8 cellular contexts compared by ENCODE assay signal in genomic region chr1:54474500-54475235, GRCh38.
DNase-seq lines count a peak whose midpoint lies in the region; ATAC-seq, FAIRE-seq and TF ChIP-seq lines count a peak whose summit lies in the region.

No MANE protein-coding gene starts in this region.

- H3K9me3 ChIP-seq in stomach: no peaks in the 10 kb centered on the region

- no peak for ATAC-seq in GM18858 (IDR thresholded peaks at IDR 0.05; ENCODE audit: unreplicated experiment)

- peaks cover 17 to 27% (median 21%) of the 10 kb centered on the region in 4 donors for H3K4me1 ChIP-seq in stomach

- DNase-seq in NCI-H146 (lab: John Stamatoyannopoulos, UW) (peak; percentile 53), NCI-H146 treated with DMSO at 0.1 percent for 48 hours (lab: John Stamatoyannopoulos, UW; ENCODE audit: unreplicated experiment) (no peak), iPS-NIHi7 (ENCODE audit: extremely low spot score) (peak; percentile 74), stomach (no peak), medulla oblongata (ENCODE audit: extremely low spot score) (no peak), D721Med (ENCODE audit: insufficient read length, low spot score) (no peak)
- DNase-seq in activated naive CD4-positive, alpha-beta T cell treated with Interleukin-2 at 50 U/mL for 16 hours: peak; percentile 38

- H3K27ac ChIP-seq in stomach: peak overlapping the region in 1 of 5 donors; percentile 40

- intact Hi-C loops in stomach (cut with DNase I; ENCODE audit: low total_unique reads): no loop called here

- TF ChIP-seq POLR2A in stomach (IDR thresholded peaks at IDR 0.05): no peak

- H3K27me3 ChIP-seq in stomach: peaks cover 0 to 23% (median 6%) of the 10 kb centered on the region in 3 donors

- peak overlapping the region; percentile 42 to 55 (median 52) for H3K4me3 ChIP-seq in stomach

- TF ChIP-seq CTCF in stomach (IDR thresholded peaks at IDR 0.05): no peak
- TF ChIP-seq CTCF in D721Med (IDR thresholded peaks at IDR 0.05; ENCODE audit: insufficient read depth, missing control alignments): no peak

- 0 to 18% (median 3%) methylated on average over 4 to 47 of the region's 47 CpGs for WGBS in stomach, 5 donors

- FAIRE-seq in D721Med (lab: Jason Lieb, UNC): no peak

- TF ChIP-seq EP300 in stomach (IDR thresholded peaks at IDR 0.05): no peak

- no peaks in the 10 kb centered on the region for H3K36me3 ChIP-seq in stomach

Comparison
In these comparisons a context has a peak if more than half of its experiments do, and no peak if none do; other contexts are left out.
1. DNase-seq: peak in NCI-H146 (single experiment), activated naive CD4-positive, alpha-beta T cell treated with Interleukin-2 at 50 U/mL for 16 hours (single experiment) and iPS-NIHi7 (single experiment); none in NCI-H146 treated with DMSO at 0.1 percent for 48 hours (single experiment), stomach (single experiment), medulla oblongata (single experiment) and D721Med (single experiment).